In genomic region chr11:88338223-88338661, GRCh38 we compare ENCODE assay signal across 1 cellular context.
TF ChIP-seq lines count a peak whose summit lies in the region.

No MANE protein-coding gene starts in this region.

TF ChIP-seq in GM12878, 131 proteins besides CTCF, POLR2A, EP300 and RAD21:
- 0 out of 2 replicates have a peak, but pooled peaks have one; percentile 15 for TF ChIP-seq CREB1 (IDR thresholded peaks at IDR 0.05; ENCODE audit: low read depth)
- TF ChIP-seq SPI1 (IDR thresholded peaks at IDR 0.05; ENCODE audit: borderline replicate concordance, insufficient read depth, low read depth, low read length) = peak; percentile 42; the same call in 1 of the 2 replicates
- TF ChIP-seq TCF7 (IDR thresholded peaks at IDR 0.05; ENCODE audit: borderline replicate concordance) = peak; percentile 22; the same call in 1 of the 2 replicates
- TF ChIP-seq, protein P1, sequence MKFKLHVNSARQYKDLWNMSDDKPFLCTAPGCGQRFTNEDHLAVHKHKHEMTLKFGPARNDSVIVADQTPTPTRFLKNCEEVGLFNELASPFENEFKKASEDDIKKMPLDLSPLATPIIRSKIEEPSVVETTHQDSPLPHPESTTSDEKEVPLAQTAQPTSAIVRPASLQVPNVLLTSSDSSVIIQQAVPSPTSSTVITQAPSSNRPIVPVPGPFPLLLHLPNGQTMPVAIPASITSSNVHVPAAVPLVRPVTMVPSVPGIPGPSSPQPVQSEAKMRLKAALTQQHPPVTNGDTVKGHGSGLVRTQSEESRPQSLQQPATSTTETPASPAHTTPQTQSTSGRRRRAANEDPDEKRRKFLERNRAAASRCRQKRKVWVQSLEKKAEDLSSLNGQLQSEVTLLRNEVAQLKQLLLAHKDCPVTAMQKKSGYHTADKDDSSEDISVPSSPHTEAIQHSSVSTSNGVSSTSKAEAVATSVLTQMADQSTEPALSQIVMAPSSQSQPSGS (IDR thresholded peaks at IDR 0.05; ENCODE audit: low read length) = 0 out of 2 replicates have a peak, but pooled peaks have one; percentile 3
- TF ChIP-seq, protein P2, sequence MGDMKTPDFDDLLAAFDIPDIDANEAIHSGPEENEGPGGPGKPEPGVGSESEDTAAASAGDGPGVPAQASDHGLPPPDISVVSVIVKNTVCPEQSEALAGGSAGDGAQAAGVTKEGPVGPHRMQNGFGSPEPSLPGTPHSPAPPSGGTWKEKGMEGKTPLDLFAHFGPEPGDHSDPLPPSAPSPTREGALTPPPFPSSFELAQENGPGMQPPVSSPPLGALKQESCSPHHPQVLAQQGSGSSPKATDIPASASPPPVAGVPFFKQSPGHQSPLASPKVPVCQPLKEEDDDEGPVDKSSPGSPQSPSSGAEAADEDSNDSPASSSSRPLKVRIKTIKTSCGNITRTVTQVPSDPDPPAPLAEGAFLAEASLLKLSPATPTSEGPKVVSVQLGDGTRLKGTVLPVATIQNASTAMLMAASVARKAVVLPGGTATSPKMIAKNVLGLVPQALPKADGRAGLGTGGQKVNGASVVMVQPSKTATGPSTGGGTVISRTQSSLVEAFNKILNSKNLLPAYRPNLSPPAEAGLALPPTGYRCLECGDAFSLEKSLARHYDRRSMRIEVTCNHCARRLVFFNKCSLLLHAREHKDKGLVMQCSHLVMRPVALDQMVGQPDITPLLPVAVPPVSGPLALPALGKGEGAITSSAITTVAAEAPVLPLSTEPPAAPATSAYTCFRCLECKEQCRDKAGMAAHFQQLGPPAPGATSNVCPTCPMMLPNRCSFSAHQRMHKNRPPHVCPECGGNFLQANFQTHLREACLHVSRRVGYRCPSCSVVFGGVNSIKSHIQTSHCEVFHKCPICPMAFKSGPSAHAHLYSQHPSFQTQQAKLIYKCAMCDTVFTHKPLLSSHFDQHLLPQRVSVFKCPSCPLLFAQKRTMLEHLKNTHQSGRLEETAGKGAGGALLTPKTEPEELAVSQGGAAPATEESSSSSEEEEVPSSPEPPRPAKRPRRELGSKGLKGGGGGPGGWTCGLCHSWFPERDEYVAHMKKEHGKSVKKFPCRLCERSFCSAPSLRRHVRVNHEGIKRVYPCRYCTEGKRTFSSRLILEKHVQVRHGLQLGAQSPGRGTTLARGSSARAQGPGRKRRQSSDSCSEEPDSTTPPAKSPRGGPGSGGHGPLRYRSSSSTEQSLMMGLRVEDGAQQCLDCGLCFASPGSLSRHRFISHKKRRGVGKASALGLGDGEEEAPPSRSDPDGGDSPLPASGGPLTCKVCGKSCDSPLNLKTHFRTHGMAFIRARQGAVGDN (IDR thresholded peaks at IDR 0.05) = 0 out of 2 replicates have a peak, but pooled peaks have one; percentile 45
- TF ChIP-seq IRF3 (IDR thresholded peaks at IDR 0.05) = no peak
- TF ChIP-seq PBX3 (IDR thresholded peaks at IDR 0.05; ENCODE audit: insufficient replicate concordance, low read depth, low read length) = no peak
- TF ChIP-seq BHLHE40 (IDR thresholded peaks at IDR 0.05; ENCODE audit: borderline replicate concordance in 1 of 2, low read depth in 2 of 2, low read length in 1 of 2) = peak in 1 of 2 experiments; percentile 32; a peak in 1 of 4 replicates
- TF ChIP-seq, protein P3, sequence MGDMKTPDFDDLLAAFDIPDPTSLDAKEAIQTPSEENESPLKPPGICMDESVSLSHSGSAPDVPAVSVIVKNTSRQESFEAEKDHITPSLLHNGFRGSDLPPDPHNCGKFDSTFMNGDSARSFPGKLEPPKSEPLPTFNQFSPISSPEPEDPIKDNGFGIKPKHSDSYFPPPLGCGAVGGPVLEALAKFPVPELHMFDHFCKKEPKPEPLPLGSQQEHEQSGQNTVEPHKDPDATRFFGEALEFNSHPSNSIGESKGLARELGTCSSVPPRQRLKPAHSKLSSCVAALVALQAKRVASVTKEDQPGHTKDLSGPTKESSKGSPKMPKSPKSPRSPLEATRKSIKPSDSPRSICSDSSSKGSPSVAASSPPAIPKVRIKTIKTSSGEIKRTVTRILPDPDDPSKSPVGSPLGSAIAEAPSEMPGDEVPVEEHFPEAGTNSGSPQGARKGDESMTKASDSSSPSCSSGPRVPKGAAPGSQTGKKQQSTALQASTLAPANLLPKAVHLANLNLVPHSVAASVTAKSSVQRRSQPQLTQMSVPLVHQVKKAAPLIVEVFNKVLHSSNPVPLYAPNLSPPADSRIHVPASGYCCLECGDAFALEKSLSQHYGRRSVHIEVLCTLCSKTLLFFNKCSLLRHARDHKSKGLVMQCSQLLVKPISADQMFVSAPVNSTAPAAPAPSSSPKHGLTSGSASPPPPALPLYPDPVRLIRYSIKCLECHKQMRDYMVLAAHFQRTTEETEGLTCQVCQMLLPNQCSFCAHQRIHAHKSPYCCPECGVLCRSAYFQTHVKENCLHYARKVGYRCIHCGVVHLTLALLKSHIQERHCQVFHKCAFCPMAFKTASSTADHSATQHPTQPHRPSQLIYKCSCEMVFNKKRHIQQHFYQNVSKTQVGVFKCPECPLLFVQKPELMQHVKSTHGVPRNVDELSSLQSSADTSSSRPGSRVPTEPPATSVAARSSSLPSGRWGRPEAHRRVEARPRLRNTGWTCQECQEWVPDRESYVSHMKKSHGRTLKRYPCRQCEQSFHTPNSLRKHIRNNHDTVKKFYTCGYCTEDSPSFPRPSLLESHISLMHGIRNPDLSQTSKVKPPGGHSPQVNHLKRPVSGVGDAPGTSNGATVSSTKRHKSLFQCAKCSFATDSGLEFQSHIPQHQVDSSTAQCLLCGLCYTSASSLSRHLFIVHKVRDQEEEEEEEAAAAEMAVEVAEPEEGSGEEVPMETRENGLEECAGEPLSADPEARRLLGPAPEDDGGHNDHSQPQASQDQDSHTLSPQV (IDR thresholded peaks at IDR 0.05) = no peak
- TF ChIP-seq CEBPB (IDR thresholded peaks at IDR 0.05; ENCODE audit: borderline replicate concordance in 1 of 2, low read depth in 2 of 2, low read length in 2 of 2) = peak in 1 of 2 experiments; percentile 39; a peak in 2 of 4 replicates
- peak; percentile 7 to 28; a peak in 3 of 4 replicates for TF ChIP-seq IKZF2 (IDR thresholded peaks at IDR 0.05)
- 0 out of 2 replicates have a peak, but pooled peaks have one; percentile 13 for TF ChIP-seq RUNX3 (IDR thresholded peaks at IDR 0.05; ENCODE audit: low read length)
- peak; percentile 25 for TF ChIP-seq BCL3 (IDR thresholded peaks at IDR 0.05; ENCODE audit: borderline replicate concordance, insufficient read depth, low read depth, low read length, poor library complexity, severe bottlenecking)
- TF ChIP-seq PAX8 (IDR thresholded peaks at IDR 0.05) = no peak
- TF ChIP-seq, protein P4, sequence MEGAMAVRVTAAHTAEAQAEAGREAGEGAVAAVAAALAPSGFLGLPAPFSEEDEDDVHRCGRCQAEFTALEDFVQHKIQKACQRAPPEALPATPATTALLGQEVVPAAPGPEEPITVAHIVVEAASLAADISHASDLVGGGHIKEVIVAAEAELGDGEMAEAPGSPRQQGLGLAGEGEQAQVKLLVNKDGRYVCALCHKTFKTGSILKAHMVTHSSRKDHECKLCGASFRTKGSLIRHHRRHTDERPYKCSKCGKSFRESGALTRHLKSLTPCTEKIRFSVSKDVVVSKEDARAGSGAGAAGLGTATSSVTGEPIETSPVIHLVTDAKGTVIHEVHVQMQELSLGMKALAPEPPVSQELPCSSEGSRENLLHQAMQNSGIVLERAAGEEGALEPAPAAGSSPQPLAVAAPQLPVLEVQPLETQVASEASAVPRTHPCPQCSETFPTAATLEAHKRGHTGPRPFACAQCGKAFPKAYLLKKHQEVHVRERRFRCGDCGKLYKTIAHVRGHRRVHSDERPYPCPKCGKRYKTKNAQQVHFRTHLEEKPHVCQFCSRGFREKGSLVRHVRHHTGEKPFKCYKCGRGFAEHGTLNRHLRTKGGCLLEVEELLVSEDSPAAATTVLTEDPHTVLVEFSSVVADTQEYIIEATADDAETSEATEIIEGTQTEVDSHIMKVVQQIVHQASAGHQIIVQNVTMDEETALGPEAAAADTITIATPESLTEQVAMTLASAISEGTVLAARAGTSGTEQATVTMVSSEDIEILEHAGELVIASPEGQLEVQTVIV (IDR thresholded peaks at IDR 0.05; ENCODE audit: borderline replicate concordance, partially characterized antibody) = no peak
- peak; percentile 17; the same call in 1 of the 2 replicates for TF ChIP-seq CREM (IDR thresholded peaks at IDR 0.05; ENCODE audit: low read depth)
- TF ChIP-seq EED (IDR thresholded peaks at IDR 0.05; ENCODE audit: low read depth) = peak; percentile 70; the same call in 1 of the 2 replicates
- no peak for TF ChIP-seq NFXL1 (IDR thresholded peaks at IDR 0.05; ENCODE audit: borderline replicate concordance)
- TF ChIP-seq, protein P5, sequence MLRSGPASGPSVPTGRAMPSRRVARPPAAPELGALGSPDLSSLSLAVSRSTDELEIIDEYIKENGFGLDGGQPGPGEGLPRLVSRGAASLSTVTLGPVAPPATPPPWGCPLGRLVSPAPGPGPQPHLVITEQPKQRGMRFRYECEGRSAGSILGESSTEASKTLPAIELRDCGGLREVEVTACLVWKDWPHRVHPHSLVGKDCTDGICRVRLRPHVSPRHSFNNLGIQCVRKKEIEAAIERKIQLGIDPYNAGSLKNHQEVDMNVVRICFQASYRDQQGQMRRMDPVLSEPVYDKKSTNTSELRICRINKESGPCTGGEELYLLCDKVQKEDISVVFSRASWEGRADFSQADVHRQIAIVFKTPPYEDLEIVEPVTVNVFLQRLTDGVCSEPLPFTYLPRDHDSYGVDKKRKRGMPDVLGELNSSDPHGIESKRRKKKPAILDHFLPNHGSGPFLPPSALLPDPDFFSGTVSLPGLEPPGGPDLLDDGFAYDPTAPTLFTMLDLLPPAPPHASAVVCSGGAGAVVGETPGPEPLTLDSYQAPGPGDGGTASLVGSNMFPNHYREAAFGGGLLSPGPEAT (IDR thresholded peaks at IDR 0.05; ENCODE audit: low read depth) = no peak
- TF ChIP-seq FOXM1 (IDR thresholded peaks at IDR 0.05; ENCODE audit: low read depth, low read length) = 0 out of 2 replicates have a peak, but pooled peaks have one; percentile 5
- peak in 1 of 2 experiments; percentile 67; a peak in 2 of 4 replicates for TF ChIP-seq ETV6 (conservative IDR thresholded peaks at IDR 0.05 in 1 of 2, IDR thresholded peaks at IDR 0.05 in 1 of 2; ENCODE audit: borderline replicate concordance in 1 of 2, low read depth in 1 of 2)
- no peak for TF ChIP-seq MTA2 (IDR thresholded peaks at IDR 0.05; ENCODE audit: low read depth)
